ENCODE assay signal across 8 cellular contexts in the genomic region with DNA sequence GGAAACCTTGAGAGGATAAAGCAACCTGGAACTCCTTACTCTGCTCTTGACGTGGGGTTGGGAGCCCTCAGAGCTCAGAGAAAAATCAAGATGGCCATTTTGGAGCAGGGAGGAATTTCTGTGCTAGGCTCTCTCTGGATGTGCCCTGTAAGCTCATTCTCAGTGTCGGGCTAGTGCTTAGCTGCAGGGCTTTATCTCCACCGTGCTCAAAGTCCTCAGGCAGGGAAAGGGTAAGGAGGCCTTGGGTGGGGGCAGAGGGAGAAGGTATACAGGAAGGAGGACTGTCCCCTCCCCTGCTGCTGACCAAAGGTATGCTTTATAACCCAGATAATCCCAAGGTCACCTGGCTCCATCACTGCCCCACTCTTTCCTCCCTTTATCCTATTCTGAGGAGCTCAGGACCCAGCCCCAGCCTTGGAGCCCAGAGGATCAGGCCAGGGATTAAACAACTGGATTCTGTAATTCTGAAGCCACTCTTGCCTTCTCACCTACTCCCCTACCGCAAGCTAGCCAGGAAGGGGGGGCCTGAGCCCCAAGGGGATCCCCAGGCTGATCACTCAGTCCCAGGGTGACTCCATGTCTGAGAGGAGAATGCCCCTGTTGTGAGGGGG. TPM values are rescaled to one million over a fixed set of nuclear protein-coding genes. Genes with fewer than 3 reads are reported as not detected.
DNase-seq lines count a peak whose midpoint lies in the region; ATAC-seq, FAIRE-seq and TF ChIP-seq lines count a peak whose summit lies in the region.

No MANE protein-coding gene starts in this region.

- peak overlapping the region; percentile 81 for H3K27ac ChIP-seq in RWPE1

- no peak for TF ChIP-seq POLR2A in GM12892 (IDR thresholded peaks at IDR 0.05; ENCODE audit: low read depth, low read length)

- H3K4me1 Mint-ChIP-seq in osteocyte (ENCODE audit: unreplicated experiment), result peaks cover 10% of the 10 kb centered on the region

- TF ChIP-seq CTCF in RWPE1 (conservative IDR thresholded peaks at IDR 0.05; ENCODE audit: low read depth) (no peak), osteocyte (IDR thresholded peaks at IDR 0.05) (no peak)

- FAIRE-seq in GM12892 (lab: Jason Lieb, UNC), result no peak

- peak overlapping the region; percentile 34 for H3K27ac Mint-ChIP-seq in osteocyte (ENCODE audit: unreplicated experiment)

- peak overlapping the region; percentile 71 for H3K4me3 Mint-ChIP-seq in osteocyte (ENCODE audit: unreplicated experiment)

- H3K36me3 Mint-ChIP-seq in osteocyte (ENCODE audit: unreplicated experiment), result peaks cover 16% of the 10 kb centered on the region

- POLR2A ChIA-PET in RWPE1 (lab: Yijun Ruan, JAX; ENCODE audit: low non-redundant PET), result no interaction called here

- peak; percentile 3 for ATAC-seq in esophagus mucosa

- in situ Hi-C loops in Caki2 (cut with HindIII; ENCODE audit: low pct_unique_long_range_greater_than_20kb, low sequenced_read_pairs), result no loop called here

- H3K27me3 Mint-ChIP-seq in osteocyte (ENCODE audit: unreplicated experiment), result no peaks in the 10 kb centered on the region

- no peaks in the 10 kb centered on the region for H3K9me3 Mint-ChIP-seq in osteocyte (ENCODE audit: unreplicated experiment)

- CTCF ChIA-PET in RWPE1 (lab: Yijun Ruan, JAX), result interaction anchor here (0.7 to 1.0 kb wide), 2 partner anchors 10 kb away, joined by 3 to 4 read pairs; no protein-coding TSS in a partner anchor

- peak; percentile 30 for DNase-seq in Caki2 (ENCODE audit: low read depth)
- no peak for DNase-seq in RWPE1 (ENCODE audit: low spot score)
- DNase-seq in osteocyte (ENCODE audit: extremely low spot score, unreplicated experiment), result no peak
- no peak for DNase-seq in GM12892 (ENCODE audit: insufficient read length)
- DNase-seq in T-helper 9 cell, result no peak
- DNase-seq in KG1 (lab: John Stamatoyannopoulos, UW), result no peak
- DNase-seq in NCI-H2029 treated with DMSO at 0.1 percent for 48 hours (lab: John Stamatoyannopoulos, UW), result no peak

RNA-seq across cellular contexts. Expression of a gene that starts 1.1 kb away (rescaled TPM):
- total RNA-seq in Caki2 (2014; rRNA removed; shearing (Covaris generic); ENCODE audit: low replicate concordance), result 27.8 and 38.1 TPM in 2 replicates
- 8.4 TPM for total RNA-seq in esophagus mucosa
- total RNA-seq in osteocyte, result 7.1 TPM in 2 replicates
- 12.4 TPM for polyA plus RNA-seq in GM12892 (2012; ENCODE audit: missing spikeins)

RNA-seq across cellular contexts. Expression of a gene that starts 8.6 kb away (rescaled TPM):
- total RNA-seq in Caki2 (2014; rRNA removed; shearing (Covaris generic); ENCODE audit: low replicate concordance), result 13.5 and 17.2 TPM in 2 replicates
- total RNA-seq in esophagus mucosa (4.8 TPM), osteocyte (3.6 and 4.3 TPM in 2 replicates)
- polyA plus RNA-seq in GM12892 (2012; ENCODE audit: missing spikeins), result 6.0 TPM

RNA-seq across cellular contexts. Expression of a gene that starts 48.1 kb away (rescaled TPM):
- 30.0 and 40.0 TPM in 2 replicates for total RNA-seq in Caki2 (2014; rRNA removed; shearing (Covaris generic); ENCODE audit: low replicate concordance)
- total RNA-seq in esophagus mucosa, result 43.6 TPM
- 67.7 and 76.1 TPM in 2 replicates for total RNA-seq in osteocyte
- polyA plus RNA-seq in GM12892 (2012; ENCODE audit: missing spikeins), result 44.8 TPM

RNA-seq across cellular contexts. Expression of a gene that starts 58.0 kb away (rescaled TPM):
- 3.9 and 6.3 TPM in 2 replicates for total RNA-seq in Caki2 (2014; rRNA removed; shearing (Covaris generic); ENCODE audit: low replicate concordance)
- total RNA-seq in esophagus mucosa, result 14.3 TPM
- 9.7 and 10.0 TPM in 2 replicates for total RNA-seq in osteocyte
- 10.2 TPM for polyA plus RNA-seq in GM12892 (2012; ENCODE audit: missing spikeins)

RNA-seq across cellular contexts. Expression of a gene that starts 58.1 kb away (rescaled TPM):
- 47.5 and 98.5 TPM in 2 replicates for total RNA-seq in Caki2 (2014; rRNA removed; shearing (Covaris generic); ENCODE audit: low replicate concordance)
- total RNA-seq in esophagus mucosa (73.3 TPM), osteocyte (65.8 and 65.9 TPM in 2 replicates)
- polyA plus RNA-seq in GM12892 (2012; ENCODE audit: missing spikeins), result 59.6 TPM
